Comparison of ENCODE assay signal across 1 cellular context in the genomic region with DNA sequence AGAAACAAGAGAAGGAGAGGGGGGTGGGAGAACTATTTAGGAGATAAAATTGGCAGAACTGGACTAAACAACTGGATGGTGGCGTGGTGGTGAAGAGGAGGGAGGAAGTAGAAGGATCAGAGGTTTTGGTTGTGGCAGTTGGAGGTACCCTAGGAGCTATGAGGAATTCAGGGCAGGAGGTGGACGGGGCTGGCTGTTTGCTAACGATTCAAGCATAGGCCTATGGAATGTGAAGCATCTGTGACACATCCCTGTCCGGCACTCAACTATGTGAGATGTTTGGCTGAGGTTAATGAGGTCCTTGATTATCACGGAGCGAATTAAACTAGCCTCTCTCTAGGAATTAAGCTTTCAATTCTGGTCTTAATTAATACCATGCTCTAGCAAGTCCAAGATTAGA.
TF ChIP-seq lines count a peak whose summit lies in the region.

No MANE protein-coding gene starts in this region.

TF ChIP-seq in GM23338, 12 proteins besides CTCF, POLR2A, EP300 and RAD21 (continued from another document):
- TF ChIP-seq, protein P1, sequence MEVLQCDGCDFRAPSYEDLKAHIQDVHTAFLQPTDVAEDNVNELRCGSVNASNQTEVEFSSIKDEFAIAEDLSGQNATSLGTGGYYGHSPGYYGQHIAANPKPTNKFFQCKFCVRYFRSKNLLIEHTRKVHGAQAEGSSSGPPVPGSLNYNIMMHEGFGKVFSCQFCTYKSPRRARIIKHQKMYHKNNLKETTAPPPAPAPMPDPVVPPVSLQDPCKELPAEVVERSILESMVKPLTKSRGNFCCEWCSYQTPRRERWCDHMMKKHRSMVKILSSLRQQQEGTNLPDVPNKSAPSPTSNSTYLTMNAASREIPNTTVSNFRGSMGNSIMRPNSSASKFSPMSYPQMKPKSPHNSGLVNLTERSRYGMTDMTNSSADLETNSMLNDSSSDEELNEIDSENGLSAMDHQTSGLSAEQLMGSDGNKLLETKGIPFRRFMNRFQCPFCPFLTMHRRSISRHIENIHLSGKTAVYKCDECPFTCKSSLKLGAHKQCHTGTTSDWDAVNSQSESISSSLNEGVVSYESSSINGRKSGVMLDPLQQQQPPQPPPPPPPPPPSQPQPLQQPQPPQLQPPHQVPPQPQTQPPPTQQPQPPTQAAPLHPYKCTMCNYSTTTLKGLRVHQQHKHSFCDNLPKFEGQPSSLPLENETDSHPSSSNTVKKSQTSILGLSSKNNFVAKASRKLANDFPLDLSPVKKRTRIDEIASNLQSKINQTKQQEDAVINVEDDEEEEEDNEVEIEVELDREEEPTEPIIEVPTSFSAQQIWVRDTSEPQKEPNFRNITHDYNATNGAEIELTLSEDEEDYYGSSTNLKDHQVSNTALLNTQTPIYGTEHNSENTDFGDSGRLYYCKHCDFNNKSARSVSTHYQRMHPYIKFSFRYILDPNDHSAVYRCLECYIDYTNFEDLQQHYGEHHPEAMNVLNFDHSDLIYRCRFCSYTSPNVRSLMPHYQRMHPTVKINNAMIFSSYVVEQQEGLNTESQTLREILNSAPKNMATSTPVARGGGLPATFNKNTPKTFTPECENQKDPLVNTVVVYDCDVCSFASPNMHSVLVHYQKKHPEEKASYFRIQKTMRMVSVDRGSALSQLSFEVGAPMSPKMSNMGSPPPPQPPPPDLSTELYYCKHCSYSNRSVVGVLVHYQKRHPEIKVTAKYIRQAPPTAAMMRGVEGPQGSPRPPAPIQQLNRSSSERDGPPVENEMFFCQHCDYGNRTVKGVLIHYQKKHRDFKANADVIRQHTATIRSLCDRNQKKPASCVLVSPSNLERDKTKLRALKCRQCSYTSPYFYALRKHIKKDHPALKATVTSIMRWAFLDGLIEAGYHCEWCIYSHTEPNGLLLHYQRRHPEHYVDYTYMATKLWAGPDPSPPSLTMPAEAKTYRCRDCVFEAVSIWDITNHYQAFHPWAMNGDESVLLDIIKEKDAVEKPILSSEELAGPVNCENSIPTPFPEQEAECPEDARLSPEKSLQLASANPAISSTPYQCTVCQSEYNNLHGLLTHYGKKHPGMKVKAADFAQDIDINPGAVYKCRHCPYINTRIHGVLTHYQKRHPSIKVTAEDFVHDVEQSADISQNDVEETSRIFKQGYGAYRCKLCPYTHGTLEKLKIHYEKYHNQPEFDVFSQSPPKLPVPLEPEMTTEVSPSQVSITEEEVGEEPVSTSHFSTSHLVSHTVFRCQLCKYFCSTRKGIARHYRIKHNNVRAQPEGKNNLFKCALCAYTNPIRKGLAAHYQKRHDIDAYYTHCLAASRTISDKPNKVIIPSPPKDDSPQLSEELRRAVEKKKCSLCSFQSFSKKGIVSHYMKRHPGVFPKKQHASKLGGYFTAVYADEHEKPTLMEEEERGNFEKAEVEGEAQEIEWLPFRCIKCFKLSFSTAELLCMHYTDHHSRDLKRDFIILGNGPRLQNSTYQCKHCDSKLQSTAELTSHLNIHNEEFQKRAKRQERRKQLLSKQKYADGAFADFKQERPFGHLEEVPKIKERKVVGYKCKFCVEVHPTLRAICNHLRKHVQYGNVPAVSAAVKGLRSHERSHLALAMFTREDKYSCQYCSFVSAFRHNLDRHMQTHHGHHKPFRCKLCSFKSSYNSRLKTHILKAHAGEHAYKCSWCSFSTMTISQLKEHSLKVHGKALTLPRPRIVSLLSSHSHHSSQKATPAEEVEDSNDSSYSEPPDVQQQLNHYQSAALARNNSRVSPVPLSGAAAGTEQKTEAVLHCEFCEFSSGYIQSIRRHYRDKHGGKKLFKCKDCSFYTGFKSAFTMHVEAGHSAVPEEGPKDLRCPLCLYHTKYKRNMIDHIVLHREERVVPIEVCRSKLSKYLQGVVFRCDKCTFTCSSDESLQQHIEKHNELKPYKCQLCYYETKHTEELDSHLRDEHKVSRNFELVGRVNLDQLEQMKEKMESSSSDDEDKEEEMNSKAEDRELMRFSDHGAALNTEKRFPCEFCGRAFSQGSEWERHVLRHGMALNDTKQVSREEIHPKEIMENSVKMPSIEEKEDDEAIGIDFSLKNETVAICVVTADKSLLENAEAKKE (CRISPR knock-in tag; IDR thresholded peaks at IDR 0.05), result no peak
- no peak for TF ChIP-seq ZNF331 (CRISPR knock-in tag; IDR thresholded peaks at IDR 0.05; ENCODE audit: low read depth)
- no peak for TF ChIP-seq ZNF114 (CRISPR knock-in tag; IDR thresholded peaks at IDR 0.05)
- TF ChIP-seq POLR2AphosphoS5 (IDR thresholded peaks at IDR 0.05; ENCODE audit: low read depth), result no peak
- TF ChIP-seq, protein P2, sequence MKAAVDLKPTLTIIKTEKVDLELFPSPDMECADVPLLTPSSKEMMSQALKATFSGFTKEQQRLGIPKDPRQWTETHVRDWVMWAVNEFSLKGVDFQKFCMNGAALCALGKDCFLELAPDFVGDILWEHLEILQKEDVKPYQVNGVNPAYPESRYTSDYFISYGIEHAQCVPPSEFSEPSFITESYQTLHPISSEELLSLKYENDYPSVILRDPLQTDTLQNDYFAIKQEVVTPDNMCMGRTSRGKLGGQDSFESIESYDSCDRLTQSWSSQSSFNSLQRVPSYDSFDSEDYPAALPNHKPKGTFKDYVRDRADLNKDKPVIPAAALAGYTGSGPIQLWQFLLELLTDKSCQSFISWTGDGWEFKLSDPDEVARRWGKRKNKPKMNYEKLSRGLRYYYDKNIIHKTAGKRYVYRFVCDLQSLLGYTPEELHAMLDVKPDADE (IDR thresholded peaks at IDR 0.05), result no peak
- TF ChIP-seq EZH2 (IDR thresholded peaks at IDR 0.05; ENCODE audit: low read depth, unreplicated experiment), result no peak
